ENCODE assay signal across 1 cellular context in genomic region chr12:44817687-44818086, GRCh38.
TF ChIP-seq lines count a peak whose summit lies in the region.

No MANE protein-coding gene starts in this region.

TF ChIP-seq in GM12878, 131 proteins besides CTCF, POLR2A, EP300 and RAD21 (continued from another document):
- TF ChIP-seq IRF5 (IDR thresholded peaks at IDR 0.05; ENCODE audit: borderline replicate concordance), result no peak
- 0 out of 2 replicates have a peak, but pooled peaks have one; percentile 16 for TF ChIP-seq RAD51 (IDR thresholded peaks at IDR 0.05)
- no peak for TF ChIP-seq SP1 (IDR thresholded peaks at IDR 0.05; ENCODE audit: low read depth, low read length)
- TF ChIP-seq ATF7 (IDR thresholded peaks at IDR 0.05; ENCODE audit: low read depth), result no peak
- TF ChIP-seq SPI1 (IDR thresholded peaks at IDR 0.05; ENCODE audit: borderline replicate concordance, insufficient read depth, low read depth, low read length), result peak; percentile 17; the same call in 1 of the 2 replicates
- no peak for TF ChIP-seq HSF1 (IDR thresholded peaks at IDR 0.05; ENCODE audit: low read depth, low read length)
- TF ChIP-seq FOS (IDR thresholded peaks at IDR 0.05; ENCODE audit: borderline replicate concordance, extremely low read depth, insufficient read length), result no peak
- no peak for TF ChIP-seq ZNF274 (IDR thresholded peaks at IDR 0.05; ENCODE audit: insufficient read depth, insufficient read length)
- no peak for TF ChIP-seq IRF3 (IDR thresholded peaks at IDR 0.05)
- no peak for TF ChIP-seq REST (IDR thresholded peaks at IDR 0.05; ENCODE audit: low read depth, low read length)
- TF ChIP-seq SUPT20H (IDR thresholded peaks at IDR 0.05; ENCODE audit: borderline replicate concordance, control insufficient read depth, low read depth, low read length), result no peak
